8 cellular contexts compared by ENCODE assay signal in genomic region chr12:388012-388411, GRCh38. TPM values are rescaled to one million over a fixed set of nuclear protein-coding genes. Genes with fewer than 3 reads are reported as not detected.
DNase-seq lines count a peak whose midpoint lies in the region; ATAC-seq, FAIRE-seq and TF ChIP-seq lines count a peak whose summit lies in the region.

No MANE protein-coding gene starts in this region.

- H3K9me3 ChIP-seq in astrocyte (ENCODE audit: insufficient read depth, low read depth, low read length) (no peaks in the 10 kb centered on the region), right lobe of liver (no peaks in the 10 kb centered on the region), tibial nerve (no peaks in the 10 kb centered on the region)

- H3K27ac ChIP-seq in astrocyte (ENCODE audit: low read depth, low read length) (peak overlapping the region; percentile 96), right lobe of liver (peak overlapping the region; percentile 75 to 92 (median 91)), tibial nerve (peak overlapping the region; percentile 88 to 94 (median 94)), caudate nucleus (ENCODE audit: low read depth, low read length) (no peak overlapping the region)

- H3K4me2 ChIP-seq in astrocyte (ENCODE audit: low read length): peak overlapping the region; percentile 91

- H3K79me2 ChIP-seq in astrocyte (ENCODE audit: insufficient read depth, low read length): peaks cover 61% of the 10 kb centered on the region

- FAIRE-seq in astrocyte (lab: Jason Lieb, UNC): no peak

- H3K4me1 ChIP-seq in astrocyte (ENCODE audit: insufficient read depth, low read length) (peaks cover 11% of the 10 kb centered on the region), right lobe of liver (peaks cover 0 to 27% (median 8%) of the 10 kb centered on the region in 4 donors), tibial nerve (peaks cover 0 to 51% (median 22%) of the 10 kb centered on the region in 4 donors)

- no peak for TF ChIP-seq EP300 in tibial nerve (IDR thresholded peaks at IDR 0.05)

- ATAC-seq in right lobe of liver (no peak), GM21360 (IDR thresholded peaks at IDR 0.05; ENCODE audit: unreplicated experiment) (no peak), HG02970 (IDR thresholded peaks at IDR 0.05; ENCODE audit: low FRiP score, unreplicated experiment) (no peak)

- H3K27me3 ChIP-seq in astrocyte (ENCODE audit: insufficient read depth, low read length) (no peaks in the 10 kb centered on the region), right lobe of liver (no peaks in the 10 kb centered on the region), tibial nerve (no peaks in the 10 kb centered on the region)

- no peak overlapping the region for H2AFZ ChIP-seq in astrocyte (ENCODE audit: low read depth, low read length)

- peaks cover 44% of the 10 kb centered on the region for H4K20me1 ChIP-seq in astrocyte (ENCODE audit: insufficient read depth, low read length)

- no peaks in the 10 kb centered on the region for H3K9me3 Mint-ChIP-seq in activated T-cell treated with anti-CD3 and anti-CD28 coated beads, Interleukin-2, amount 50 U/mL, for 24 hours
- no peaks in the 10 kb centered on the region for H3K9me3 Mint-ChIP-seq in astrocyte (ENCODE audit: unreplicated experiment)

- no peaks in the 10 kb centered on the region for H3K27me3 Mint-ChIP-seq in activated T-cell treated with anti-CD3 and anti-CD28 coated beads, Interleukin-2, amount 50 U/mL, for 24 hours
- H3K27me3 Mint-ChIP-seq in astrocyte (ENCODE audit: low read depth, unreplicated experiment): no peaks in the 10 kb centered on the region

- H3K4me1 Mint-ChIP-seq in activated T-cell treated with anti-CD3 and anti-CD28 coated beads, Interleukin-2, amount 50 U/mL, for 24 hours (ENCODE audit: low read depth): peaks cover 42% of the 10 kb centered on the region
- peaks cover 7% of the 10 kb centered on the region for H3K4me1 Mint-ChIP-seq in astrocyte (ENCODE audit: low read depth, unreplicated experiment)

- peak overlapping the region; percentile 98 for H3K27ac Mint-ChIP-seq in activated T-cell treated with anti-CD3 and anti-CD28 coated beads, Interleukin-2, amount 50 U/mL, for 24 hours
- H3K27ac Mint-ChIP-seq in astrocyte (ENCODE audit: unreplicated experiment): peak overlapping the region; percentile 100

- peak overlapping the region; percentile 88 for H3K4me3 Mint-ChIP-seq in activated T-cell treated with anti-CD3 and anti-CD28 coated beads, Interleukin-2, amount 50 U/mL, for 24 hours
- peak overlapping the region; percentile 99 for H3K4me3 Mint-ChIP-seq in astrocyte (ENCODE audit: unreplicated experiment)

- 0% methylated on average over 2 of the region's 2 CpGs for WGBS in right lobe of liver (ENCODE audit: insufficient coverage, low coverage, low lambda C conversion rate, missing lambda C conversion rate)
- WGBS in tibial nerve, 2 donors: 1 to 3% methylated on average over 2 of the region's 2 CpGs

- TF ChIP-seq CTCF in astrocyte (IDR thresholded peaks at IDR 0.05; ENCODE audit: insufficient read depth, low read depth, low read length) (no peak), right lobe of liver (IDR thresholded peaks at IDR 0.05) (no peak), tibial nerve (IDR thresholded peaks at IDR 0.05) (no peak)

- peak overlapping the region; percentile 99 for H3K9ac ChIP-seq in astrocyte (ENCODE audit: low read length)

- intact Hi-C loops in right lobe of liver (cut with DNase I): no loop called here

- H3K4me3 ChIP-seq in astrocyte (ENCODE audit: insufficient read depth, low read depth, low read length) (peak overlapping the region; percentile 87), right lobe of liver (peak overlapping the region; percentile 82 to 88 (median 83)), tibial nerve (peak overlapping the region; percentile 79 to 92 (median 86))

- H3K36me3 ChIP-seq in astrocyte (ENCODE audit: insufficient read depth, low read length) (peaks cover 10% of the 10 kb centered on the region), right lobe of liver (peaks cover 0 to 15% (median 7%) of the 10 kb centered on the region in 4 donors), tibial nerve (peaks cover 0 to 20% (median 4%) of the 10 kb centered on the region in 3 donors)

- TF ChIP-seq POLR2A in right lobe of liver (IDR thresholded peaks at IDR 0.05) (no peak), tibial nerve (IDR thresholded peaks at IDR 0.05) (no peak)

- no peak for DNase-seq in activated T-cell treated with anti-CD3 and anti-CD28 coated beads, Interleukin-2, amount 50 U/mL, for 24 hours
- DNase-seq in activated T-cell treated with anti-CD3 and anti-CD28 coated beads, Interleukin-2, amount 50 U/mL, for 1 hour: no peak
- no peak for DNase-seq in astrocyte (ENCODE audit: low read depth)
- no peak for DNase-seq in right lobe of liver
- DNase-seq in tibial nerve (ENCODE audit: low spot score in 2 of 2): no peak
- no peak for DNase-seq in caudate nucleus (lab: John Stamatoyannopoulos, UW)

- peaks cover 55% of the 10 kb centered on the region for H3K36me3 Mint-ChIP-seq in activated T-cell treated with anti-CD3 and anti-CD28 coated beads, Interleukin-2, amount 50 U/mL, for 24 hours (ENCODE audit: low read depth)
- peaks cover 7% of the 10 kb centered on the region for H3K36me3 Mint-ChIP-seq in astrocyte (ENCODE audit: low read depth, unreplicated experiment)

RNA-seq across cellular contexts. Expression of gene KDM5A, which starts 1.1 kb away (rescaled TPM):
- 79.8 and 80.8 TPM in 2 replicates for total RNA-seq in astrocyte
- total RNA-seq in right lobe of liver: 10 to 100 TPM; 10.8 to 31.0 (median 27.9) TPM
- total RNA-seq in tibial nerve: 100 to 1,000 TPM in 1 of 4 donors, 10 to 100 TPM in 3; 31.5 to 154 (median 68.4) TPM

RNA-seq across cellular contexts. Expression of gene CCDC77, which starts 13.4 kb away (rescaled TPM):
- total RNA-seq in astrocyte (5.2 and 9.3 TPM in 2 replicates), right lobe of liver (1 to 10 TPM; 1.9 to 3.8 (median 2.1) TPM), tibial nerve (10 to 100 TPM in 1 of 4 donors, 1 to 10 TPM in 3; 5.1 to 23.4 (median 7.6) TPM)
